ENCODE assay signal across 1 cellular context in genomic region chr6:131134220-131134831, GRCh38.
TF ChIP-seq lines count a peak whose summit lies in the region.

No MANE protein-coding gene starts in this region.

TF ChIP-seq in GM23338, 12 proteins besides CTCF, POLR2A, EP300 and RAD21 (continued from another document):
- TF ChIP-seq ZNF462 (CRISPR knock-in tag; IDR thresholded peaks at IDR 0.05) (no peak), EZH2 (IDR thresholded peaks at IDR 0.05; ENCODE audit: low read depth, unreplicated experiment) (no peak)
